Comparison of ENCODE assay signal across 16 cellular contexts in the genomic region with DNA sequence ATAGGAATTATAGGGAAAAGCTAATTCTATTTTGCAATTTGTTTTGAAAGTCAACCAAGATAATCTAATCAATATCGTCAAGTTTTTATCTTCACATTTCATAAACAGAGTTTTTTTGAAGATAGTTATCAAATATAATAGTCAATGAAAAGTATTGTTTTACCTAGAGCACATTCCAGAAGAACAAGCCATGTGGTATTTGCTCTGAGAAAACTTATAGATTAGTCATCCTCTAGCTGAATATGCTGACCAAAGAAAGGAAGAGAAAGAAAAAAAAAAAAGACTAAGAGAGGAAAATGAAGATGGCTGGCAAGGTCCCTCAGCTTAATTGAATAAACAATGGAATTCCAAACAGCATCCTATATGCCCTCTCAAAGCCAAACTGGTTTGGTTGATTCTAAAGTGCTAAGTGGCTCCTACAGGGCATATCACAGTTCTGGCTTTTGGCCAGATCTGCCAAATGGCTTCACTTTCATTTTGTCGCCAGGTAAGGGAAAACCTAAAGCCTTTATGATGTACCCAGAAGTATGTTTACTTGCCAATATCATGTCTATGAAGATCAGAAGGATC.
DNase-seq lines count a peak whose midpoint lies in the region; ATAC-seq, FAIRE-seq and TF ChIP-seq lines count a peak whose summit lies in the region.
"Had no signal": no experiment of that assay in that cellular context is flagged by ENCODE, and none has a peak within 500 bp of the region (broad histone marks: within the 10 kb centered on the region; RNA-seq: fewer than 3 reads in every experiment).

No MANE protein-coding gene starts in this region.

- H3K4me3 ChIP-seq in A549 (no peak overlapping the region), PC-3 (ENCODE audit: low read length) (peak overlapping the region; percentile 17; the same call in 1 of the 2 replicates), fibroblast of mammary gland (ENCODE audit: control insufficient read depth, low read depth, low read length) (no peak overlapping the region)
- H3K4me3 ChIP-seq in CD8-positive, alpha-beta memory T cell (ENCODE audit: low read length): no peak overlapping the region
- H3K4me3 ChIP-seq: HAP-1, heart left ventricle had no signal

- H3K27ac Mint-ChIP-seq in CD8-positive, alpha-beta memory T cell: no peak overlapping the region
- H3K27ac Mint-ChIP-seq: activated CD8-positive, alpha-beta T cell treated with anti-CD3 and anti-CD28 coated beads for 36 hours; B cell; dendritic cell treated with granulocyte-macrophage colony-stimulating factor and Interleukin-4, amounts not matched to agents 40 ng/mL and 50 ng/mL, for 4 days; T-helper 1 cell treated with Interleukin-12 subunit alpha and Interleukin-12 subunit beta and Interleukin-4 antibody, amounts not matched to agents 30 μg/mL and 1 μg/mL, for 36 hours had no signal

- no peak overlapping the region for H3K4me3 Mint-ChIP-seq in CD8-positive, alpha-beta memory T cell
- H3K4me3 Mint-ChIP-seq: activated CD8-positive, alpha-beta T cell treated with anti-CD3 and anti-CD28 coated beads for 36 hours; B cell; dendritic cell treated with granulocyte-macrophage colony-stimulating factor and Interleukin-4, amounts not matched to agents 40 ng/mL and 50 ng/mL, for 4 days; T-helper 1 cell treated with Interleukin-12 subunit alpha and Interleukin-12 subunit beta and Interleukin-4 antibody, amounts not matched to agents 30 μg/mL and 1 μg/mL, for 36 hours had no signal

- H3K27me3 Mint-ChIP-seq in CD8-positive, alpha-beta memory T cell: no peaks in the 10 kb centered on the region
- H3K27me3 Mint-ChIP-seq: B cell; dendritic cell treated with granulocyte-macrophage colony-stimulating factor and Interleukin-4, amounts not matched to agents 40 ng/mL and 50 ng/mL, for 4 days had no signal

- WGBS in A549 (ENCODE audit: missing lambda C conversion rate): 40% methylated on average over 2 of the region's 2 CpGs

- peaks cover 0 to 5% (median 0%) of the 10 kb centered on the region in 3 donors for H3K4me1 Mint-ChIP-seq in CD8-positive, alpha-beta memory T cell
- H3K4me1 Mint-ChIP-seq: B cell had no signal

- peaks cover 0 to 2% (median 0%) of the 10 kb centered on the region in 5 donors for H3K9me3 Mint-ChIP-seq in CD8-positive, alpha-beta memory T cell
- H3K9me3 Mint-ChIP-seq: activated CD8-positive, alpha-beta T cell treated with anti-CD3 and anti-CD28 coated beads for 36 hours; dendritic cell treated with granulocyte-macrophage colony-stimulating factor and Interleukin-4, amounts not matched to agents 40 ng/mL and 50 ng/mL, for 4 days; T-helper 1 cell treated with Interleukin-12 subunit alpha and Interleukin-12 subunit beta and Interleukin-4 antibody, amounts not matched to agents 30 μg/mL and 1 μg/mL, for 36 hours had no signal

- peak overlapping the region; percentile 36; the same call in 1 of the 2 replicates for H2AFZ ChIP-seq in PC-3 (ENCODE audit: low read length)

- POLR2A ChIA-PET in A549 (lab: Yijun Ruan, JAX): no interaction called here
- POLR2A ChIA-PET in PC-3 (lab: Charles Lee; ENCODE audit: unreplicated experiment): interaction anchor here (0.7 kb wide), 1 partner anchor 26 kb away, joined by 4 read pairs; no protein-coding TSS in a partner anchor
- POLR2A ChIA-PET in CD8-positive, alpha-beta memory T cell (lab: Charles Lee): no interaction called here

- no peaks in the 10 kb centered on the region for H3K36me3 ChIP-seq in PC-3 (ENCODE audit: low read depth, low read length)
- no peaks in the 10 kb centered on the region for H3K36me3 ChIP-seq in CD8-positive, alpha-beta memory T cell (ENCODE audit: insufficient read depth, low read length)
- H3K36me3 ChIP-seq: HAP-1, heart left ventricle had no signal

- no peak; a peak in 1 of 6 replicates for ATAC-seq in A549
- ATAC-seq in PC-3: peak; percentile 91
- ATAC-seq: activated CD8-positive, alpha-beta T cell treated with anti-CD3 and anti-CD28 coated beads for 36 hours; heart left ventricle had no signal

- H3K27me3 ChIP-seq in PC-3 (ENCODE audit: low read length): no peaks in the 10 kb centered on the region
- H3K27me3 ChIP-seq in CD8-positive, alpha-beta memory T cell (ENCODE audit: insufficient read depth, low read length, poor library complexity, severe bottlenecking): no peaks in the 10 kb centered on the region
- H3K27me3 ChIP-seq: heart left ventricle had no signal

- no peaks in the 10 kb centered on the region for H4K20me1 ChIP-seq in PC-3 (ENCODE audit: low read length)

- no peak for FAIRE-seq in A549 (lab: Jason Lieb, UNC)

- 0 out of 2 replicates have a peak, but pooled peaks cover 3% of the 10 kb centered on the region for H3K9me2 ChIP-seq in PC-3 (replicated peaks; ENCODE audit: low read length)

- no peak for TF ChIP-seq RAD21 in A549 (conservative IDR thresholded peaks at IDR 0.05 in 1 of 2, IDR thresholded peaks at IDR 0.05 in 1 of 2)

- H3K9ac ChIP-seq in PC-3 (ENCODE audit: low read length): no peak overlapping the region
- H3K9ac ChIP-seq: KMS-11 had no signal

- TF ChIP-seq CTCF in A549 (IDR thresholded peaks at IDR 0.05) (no peak), PC-3 (conservative IDR thresholded peaks at IDR 0.05; ENCODE audit: low read depth, low read length) (no peak), fibroblast of mammary gland (conservative IDR thresholded peaks at IDR 0.05; ENCODE audit: control insufficient read depth, insufficient read depth, low read depth, low read length) (no peak)

- H3K36me3 Mint-ChIP-seq in CD8-positive, alpha-beta memory T cell: no peaks in the 10 kb centered on the region

- intact Hi-C loops in PC-3 (cut with micrococcal nuclease): loop anchor here (1.0 to 10.0 kb wide), 5 partner anchors 146 to 1304 kb away; partner anchors contain the start of gene BARD1

- no peak for DNase-seq in A549 (ENCODE audit: low read depth in 1 of 2, low spot score in 1 of 2)
- DNase-seq in HPDE6-E6E7 (ENCODE audit: extremely low spot score): peak; percentile 37
- peak; percentile 74 for DNase-seq in PC-3
- peak; percentile 11 for DNase-seq in fibroblast of mammary gland (ENCODE audit: low read depth)
- no peak for DNase-seq in DMS114 treated with DMSO at 0.1 percent for 48 hours (lab: John Stamatoyannopoulos, UW; ENCODE audit: unreplicated experiment)
- DNase-seq in activated CD4-positive, alpha-beta T cell treated with anti-CD3 and anti-CD28 coated beads for 4 hours: no peak
- no peak for DNase-seq in CD8-positive, alpha-beta memory T cell
- no peak for DNase-seq in amygdala (lab: John Stamatoyannopoulos, UW)
- DNase-seq: activated CD8-positive, alpha-beta T cell treated with anti-CD3 and anti-CD28 coated beads for 36 hours; activated naive CD4-positive, alpha-beta T cell treated with Interleukin-2 at 50 U/mL for 16 hours; heart left ventricle had no signal

- CTCF ChIA-PET in A549 (lab: Yijun Ruan, JAX): no interaction called here
- CTCF ChIA-PET in PC-3 (lab: Charles Lee): interaction anchor here (0.7 kb wide), 1 partner anchor 165 kb away, joined by 3 read pairs; no protein-coding TSS in a partner anchor
- CTCF ChIA-PET in CD8-positive, alpha-beta memory T cell (lab: Charles Lee): no interaction called here

- no peak for TF ChIP-seq EP300 in A549 (IDR thresholded peaks at IDR 0.05)

- H3K4me2 ChIP-seq in A549 (peak overlapping the region; percentile 25; the same call in 2 of the 3 replicates), PC-3 (ENCODE audit: low read length) (peak overlapping the region; percentile 60)
- H3K4me2 ChIP-seq: KMS-11 had no signal

- H3K9me3 ChIP-seq in A549 (no peaks in the 10 kb centered on the region), PC-3 (ENCODE audit: low read length) (no peaks in the 10 kb centered on the region)
- H3K9me3 ChIP-seq in CD8-positive, alpha-beta memory T cell (ENCODE audit: low read length): no peaks in the 10 kb centered on the region
- H3K9me3 ChIP-seq: HAP-1, heart left ventricle had no signal

- H3F3A ChIP-seq in PC-3 (ENCODE audit: low read length, unreplicated experiment): no peaks in the 10 kb centered on the region

- no peak for TF ChIP-seq POLR2A in A549 (IDR thresholded peaks at IDR 0.05; ENCODE audit: low read length)

- no peaks in the 10 kb centered on the region for H3K79me2 ChIP-seq in PC-3 (ENCODE audit: low read length)

- no TSS peak for BruUV-seq in PC-3 (replicated peaks; lab: Mats Ljungman, UMichigan)

- H3K27ac ChIP-seq in A549: no peak overlapping the region
- H3K27ac ChIP-seq in PC-3 (ENCODE audit: low read length): peak overlapping the region; percentile 72
- no peak overlapping the region for H3K27ac ChIP-seq in CD8-positive, alpha-beta memory T cell (ENCODE audit: low read depth, low read length)
- H3K27ac ChIP-seq: heart left ventricle, KMS-11 had no signal

- peaks cover 12% of the 10 kb centered on the region; the same call in 2 of the 3 replicates for H3K4me1 ChIP-seq in A549
- H3K4me1 ChIP-seq in PC-3 (ENCODE audit: insufficient read depth, low read length): peaks cover 29% of the 10 kb centered on the region
- H3K4me1 ChIP-seq in CD8-positive, alpha-beta memory T cell (ENCODE audit: insufficient read depth, low read length): no peaks in the 10 kb centered on the region
- H3K4me1 ChIP-seq: HAP-1 had no signal

TF ChIP-seq in A549, 52 proteins besides CTCF, POLR2A, EP300 and RAD21 (continues in another document):
- TF ChIP-seq RCOR1 (IDR thresholded peaks at IDR 0.05; ENCODE audit: low read depth, low read length) (no peak), TP53 (CRISPR knock-in tag; IDR thresholded peaks at IDR 0.05) (no peak), POLR2AphosphoS2 (conservative IDR thresholded peaks at IDR 0.05; ENCODE audit: low read length) (no peak), NR3C1 (IDR thresholded peaks at IDR 0.05) (no peak), RNF2 (IDR thresholded peaks at IDR 0.05; ENCODE audit: borderline replicate concordance, low read depth) (no peak), KDM5A (IDR thresholded peaks at IDR 0.05) (no peak), NFE2L2 (conservative IDR thresholded peaks at IDR 0.05; ENCODE audit: low read length) (no peak), FOXS1 (CRISPR knock-in tag; IDR thresholded peaks at IDR 0.05) (no peak), KDM1A (IDR thresholded peaks at IDR 0.05; ENCODE audit: low read depth) (no peak), JUNB (IDR thresholded peaks at IDR 0.05) (no peak), GATA3 (IDR thresholded peaks at IDR 0.05; ENCODE audit: borderline replicate concordance) (no peak), RARB (CRISPR knock-in tag; IDR thresholded peaks at IDR 0.05) (no peak), JUN (IDR thresholded peaks at IDR 0.05) (no peak), CBX8 (IDR thresholded peaks at IDR 0.05) (no peak)
- TF ChIP-seq, protein P1, sequence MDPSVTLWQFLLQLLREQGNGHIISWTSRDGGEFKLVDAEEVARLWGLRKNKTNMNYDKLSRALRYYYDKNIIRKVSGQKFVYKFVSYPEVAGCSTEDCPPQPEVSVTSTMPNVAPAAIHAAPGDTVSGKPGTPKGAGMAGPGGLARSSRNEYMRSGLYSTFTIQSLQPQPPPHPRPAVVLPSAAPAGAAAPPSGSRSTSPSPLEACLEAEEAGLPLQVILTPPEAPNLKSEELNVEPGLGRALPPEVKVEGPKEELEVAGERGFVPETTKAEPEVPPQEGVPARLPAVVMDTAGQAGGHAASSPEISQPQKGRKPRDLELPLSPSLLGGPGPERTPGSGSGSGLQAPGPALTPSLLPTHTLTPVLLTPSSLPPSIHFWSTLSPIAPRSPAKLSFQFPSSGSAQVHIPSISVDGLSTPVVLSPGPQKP (IDR thresholded peaks at IDR 0.05; ENCODE audit: low read depth, low read length): no peak

Comparison
In these comparisons a context has a peak if more than half of its experiments do, and no peak if none do; other contexts are left out.
1. DNase-seq: peak in HPDE6-E6E7 (single experiment), PC-3 (single experiment) and fibroblast of mammary gland (single experiment); none in A549 (0 of 2), DMS114 treated with DMSO at 0.1 percent for 48 hours (single experiment), activated CD4-positive, alpha-beta T cell treated with anti-CD3 and anti-CD28 coated beads for 4 hours (0 of 2), CD8-positive, alpha-beta memory T cell (0 of 5) and amygdala (0 of 56).